1 cellular context compared by ENCODE assay signal in genomic region chr19:33236696-33237390, GRCh38.
A peak's percentile ranks its signal among the peaks of the same experiment; 100 is the strongest.
TF ChIP-seq lines count a peak whose summit lies in the region.

No MANE protein-coding gene starts in this region.

TF ChIP-seq in HepG2, 621 proteins besides CTCF, POLR2A, EP300 and RAD21:
- no peak for TF ChIP-seq ZNF44 (CRISPR knock-in tag; IDR thresholded peaks at IDR 0.05)
- no peak for TF ChIP-seq RARG (CRISPR knock-in tag; IDR thresholded peaks at IDR 0.05; ENCODE audit: low read depth)
- TF ChIP-seq ZUFSP (CRISPR knock-in tag; IDR thresholded peaks at IDR 0.05; ENCODE audit: borderline replicate concordance), result no peak
- no peak for TF ChIP-seq GATAD1 (CRISPR knock-in tag; IDR thresholded peaks at IDR 0.05)
- TF ChIP-seq STAG1 (CRISPR knock-in tag; IDR thresholded peaks at IDR 0.05), result peak; percentile 18; the same call in 1 of the 2 replicates
- TF ChIP-seq HNF1A (IDR thresholded peaks at IDR 0.05; ENCODE audit: low read depth), result no peak
- TF ChIP-seq HNF1A (CRISPR knock-in tag; IDR thresholded peaks at IDR 0.05; ENCODE audit: borderline replicate concordance), result no peak
